21 cellular contexts compared by ENCODE assay signal in genomic region chr5:82374637-82375036, GRCh38.
DNase-seq lines count a peak whose midpoint lies in the region; ATAC-seq, FAIRE-seq and TF ChIP-seq lines count a peak whose summit lies in the region.
"Had no signal": no experiment of that assay in that cellular context is flagged by ENCODE, and none has a peak within 500 bp of the region (broad histone marks: within the 10 kb centered on the region; RNA-seq: fewer than 3 reads in every experiment).

No MANE protein-coding gene starts in this region.

- H3K27ac ChIP-seq in HEK293 (ENCODE audit: extremely low read depth, low read depth, low read length) (no peak overlapping the region), kidney (ENCODE audit: low read depth in 2 of 2, low read length in 2 of 2) (no peak overlapping the region), uterus (no peak overlapping the region)
- H3K27ac ChIP-seq: gastrocnemius medialis, Peyer's patch, tibial nerve had no signal

- DNase-seq in GM12892 (ENCODE audit: insufficient read length) (no peak), kidney (no peak), uterus (no peak), middle frontal gyrus (ENCODE audit: extremely low spot score, low spot score) (no peak)
- DNase-seq: activated CD4-positive, alpha-beta T cell treated with anti-CD3 and anti-CD28 coated beads for 1 hour; CD8-positive, alpha-beta T cell; gastrocnemius medialis; NCI-H187 treated with DMSO at 0.1 percent for 48 hours; NCI-H345; nephron progenitor cell; Peyer's patch; posterior cingulate gyrus; SK-N-SH; stimulated activated naive CD4-positive, alpha-beta T cell treated with Interleukin-2 at 50 U/mL for 16 hours; T1000 had no signal

- H3K4me1 ChIP-seq in HEK293 (ENCODE audit: control insufficient read depth, insufficient read depth, low read length) (no peaks in the 10 kb centered on the region), kidney (ENCODE audit: control insufficient read depth in 1 of 2, insufficient read depth in 1 of 2, low read depth in 1 of 2, low read length in 2 of 2) (no peaks in the 10 kb centered on the region), uterus (no peaks in the 10 kb centered on the region)
- H3K4me1 ChIP-seq: gastrocnemius medialis, Peyer's patch had no signal

- no peak for TF ChIP-seq CTCF in HEK293 (tag by site-specific recombination; IDR thresholded peaks at IDR 0.05)
- TF ChIP-seq CTCF in kidney (IDR thresholded peaks at IDR 0.05; ENCODE audit: borderline replicate concordance, extremely low read depth, insufficient read depth) = no peak
- TF ChIP-seq CTCF in uterus (IDR thresholded peaks at IDR 0.05) = no peak

- intact Hi-C loops in kidney (cut with DNase I) (no loop called here), uterus (cut with DNase I; ENCODE audit: low total_unique reads) (no loop called here)

- TF ChIP-seq POLR2A in GM12892 (IDR thresholded peaks at IDR 0.05; ENCODE audit: low read depth, low read length) (no peak), uterus (IDR thresholded peaks at IDR 0.05) (no peak)

- H3K9me3 ChIP-seq in HEK293 (ENCODE audit: control insufficient read depth, insufficient read depth, low read depth, low read length) (no peaks in the 10 kb centered on the region), kidney (ENCODE audit: control insufficient read depth in 1 of 2, low read length in 2 of 2) (no peaks in the 10 kb centered on the region), uterus (no peaks in the 10 kb centered on the region)
- H3K9me3 ChIP-seq: ascending aorta, gastrocnemius medialis, Peyer's patch, SK-N-SH, tibial nerve had no signal

- no peaks in the 10 kb centered on the region for H3K27me3 ChIP-seq in uterus
- H3K27me3 ChIP-seq: ascending aorta, gastrocnemius medialis, Peyer's patch, tibial nerve had no signal

- no peaks in the 10 kb centered on the region for H3K36me3 ChIP-seq in HEK293 (ENCODE audit: control insufficient read depth in 2 of 2, insufficient read depth in 1 of 2, low read length in 2 of 2)
- no peaks in the 10 kb centered on the region for H3K36me3 ChIP-seq in kidney (ENCODE audit: control insufficient read depth in 1 of 2, insufficient read depth in 2 of 2, low read length in 2 of 2)
- no peaks in the 10 kb centered on the region for H3K36me3 ChIP-seq in uterus
- H3K36me3 ChIP-seq: ascending aorta, gastrocnemius medialis, Peyer's patch, tibial nerve had no signal

- no peak overlapping the region for H3K9ac ChIP-seq in kidney (ENCODE audit: low read length in 2 of 2)
- H3K9ac ChIP-seq: SK-N-SH had no signal

- ATAC-seq in GM18867 (IDR thresholded peaks at IDR 0.05; ENCODE audit: unreplicated experiment) (peak; percentile 59), HG03378 (IDR thresholded peaks at IDR 0.05; ENCODE audit: unreplicated experiment) (peak; percentile 58), HG03439 (IDR thresholded peaks at IDR 0.05; ENCODE audit: unreplicated experiment) (no peak)
- ATAC-seq: CD8-positive, alpha-beta T cell; gastrocnemius medialis had no signal

- H3K4me3 ChIP-seq in HEK293 (ENCODE audit: low read depth, low read length) (no peak overlapping the region), kidney (ENCODE audit: low read length in 2 of 2) (no peak overlapping the region), uterus (no peak overlapping the region)
- H3K4me3 ChIP-seq: ascending aorta, gastrocnemius medialis, Peyer's patch, tibial nerve had no signal

- FAIRE-seq in GM12892 (lab: Jason Lieb, UNC) = peak; percentile 54
- FAIRE-seq in kidney (lab: Jason Lieb, UNC) = no peak

- CTCF ChIA-PET in HEK293 (lab: Yijun Ruan, JAX) = no interaction called here

- POLR2A ChIA-PET in HEK293 (lab: Yijun Ruan, JAX) = no interaction called here

TF ChIP-seq in HEK293, 187 proteins besides CTCF, POLR2A, EP300 and RAD21:
- TF ChIP-seq ZNF549 (tag by site-specific recombination; IDR thresholded peaks at IDR 0.05) = peak; percentile 99
- TF ChIP-seq ZNF184 (tag by site-specific recombination; IDR thresholded peaks at IDR 0.05) = no peak
